In the genomic region with DNA sequence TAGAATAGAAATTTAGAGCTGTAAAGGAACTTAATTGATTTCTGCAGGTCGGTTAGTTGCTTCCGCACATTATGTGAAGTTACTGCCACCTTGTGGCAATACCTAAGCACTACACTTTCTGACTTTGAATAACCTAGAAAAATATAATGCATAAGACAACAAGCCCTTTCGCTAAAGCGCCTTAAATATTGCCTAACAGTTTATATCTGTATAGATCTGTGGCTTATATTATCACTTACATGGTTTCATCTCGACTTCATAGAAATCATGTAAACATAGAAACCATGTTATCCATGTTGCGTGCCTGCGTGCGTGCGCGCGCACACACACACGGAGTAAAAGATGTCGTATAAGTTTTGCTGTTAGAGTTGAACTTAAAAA, we compare ENCODE assay signal across 8 cellular contexts. TPM values are rescaled to one million over a fixed set of nuclear protein-coding genes. Genes with fewer than 3 reads are reported as not detected.
A peak's percentile ranks its signal among the peaks of the same experiment; 100 is the strongest.
DNase-seq lines count a peak whose midpoint lies in the region; ATAC-seq and TF ChIP-seq lines count a peak whose summit lies in the region.

No MANE protein-coding gene starts in this region.

- 4 to 8% methylated on average over 13 of the region's 13 CpGs for WGBS in thyroid gland, 2 donors

- TF ChIP-seq POLR2A in thyroid gland (IDR thresholded peaks at IDR 0.05) = no peak

- POLR2A ChIA-PET in CD8-positive, alpha-beta memory T cell (lab: Charles Lee) = interaction anchor here (1.3 to 1.8 kb wide), 2 partner anchors 10 to 12 kb away, joined by 4 to 7 read pairs; a partner anchor contains a TSS

- H3K27ac Mint-ChIP-seq in CD8-positive, alpha-beta memory T cell = peak overlapping the region in 6 of 8 donors; percentile 63 to 97 (median 78)
- no peak overlapping the region for H3K27ac Mint-ChIP-seq in T-helper 1 cell treated with Interleukin-12 subunit alpha and Interleukin-12 subunit beta and Interleukin-4 antibody, amounts not matched to agents 30 μg/mL and 1 μg/mL, for 36 hours

- CTCF ChIA-PET in CD8-positive, alpha-beta memory T cell (lab: Charles Lee) = interaction anchor here (0.7 to 2.2 kb wide), 13 partner anchors 10 to 795 kb away, joined by 3 to 11 read pairs (median 4); a partner anchor contains a TSS

- H3K9me3 Mint-ChIP-seq in CD8-positive, alpha-beta memory T cell = peaks cover 0 to under 1% (median 0%) of the 10 kb centered on the region in 5 donors
- peaks cover 9% of the 10 kb centered on the region for H3K9me3 Mint-ChIP-seq in T-helper 1 cell treated with Interleukin-12 subunit alpha and Interleukin-12 subunit beta and Interleukin-4 antibody, amounts not matched to agents 30 μg/mL and 1 μg/mL, for 36 hours

- ATAC-seq in GM19043 (IDR thresholded peaks at IDR 0.05; ENCODE audit: low read depth, unreplicated experiment) = peak; percentile 52
- no peak for ATAC-seq in GM21447 (IDR thresholded peaks at IDR 0.05; ENCODE audit: unreplicated experiment)

- DNase-seq in CD8-positive, alpha-beta memory T cell = peak in 4 of 5 donors; percentile 28 to 60 (median 58)
- DNase-seq in NCI-H1092 treated with DMSO at 0.1 percent for 48 hours (lab: John Stamatoyannopoulos, UW) = peak; percentile 53
- peak; percentile 37 for DNase-seq in effector CD4-positive, alpha-beta T cell
- peak; percentile 90 for DNase-seq in medulla oblongata (ENCODE audit: extremely low spot score)
- peak; percentile 36 to 56 for DNase-seq in thyroid gland

- peaks cover 26% of the 10 kb centered on the region for H3K4me1 ChIP-seq in CD8-positive, alpha-beta memory T cell (ENCODE audit: insufficient read depth, low read length)
- H3K4me1 ChIP-seq in thyroid gland = peaks cover 0 to 7% of the 10 kb centered on the region in 2 donors

- H3K36me3 ChIP-seq in CD8-positive, alpha-beta memory T cell (ENCODE audit: insufficient read depth, low read length) = no peaks in the 10 kb centered on the region
- no peaks in the 10 kb centered on the region for H3K36me3 ChIP-seq in thyroid gland

- intact Hi-C loops in thyroid gland (cut with DNase I) = no loop called here

- no peaks in the 10 kb centered on the region for H3K27me3 Mint-ChIP-seq in CD8-positive, alpha-beta memory T cell
- no peaks in the 10 kb centered on the region for H3K27me3 Mint-ChIP-seq in T-helper 1 cell treated with Interleukin-12 subunit alpha and Interleukin-12 subunit beta and Interleukin-4 antibody, amounts not matched to agents 30 μg/mL and 1 μg/mL, for 36 hours (ENCODE audit: low read depth)

- no peaks in the 10 kb centered on the region for H3K9me3 ChIP-seq in CD8-positive, alpha-beta memory T cell (ENCODE audit: low read length)
- no peaks in the 10 kb centered on the region for H3K9me3 ChIP-seq in thyroid gland

- no peak overlapping the region for H3K27ac ChIP-seq in CD8-positive, alpha-beta memory T cell (ENCODE audit: low read depth, low read length)
- peak overlapping the region; percentile 22 to 84 (median 81) for H3K27ac ChIP-seq in thyroid gland

- no peak overlapping the region for H3K4me3 ChIP-seq in CD8-positive, alpha-beta memory T cell (ENCODE audit: low read length)
- peak overlapping the region in 1 of 3 donors; percentile 23 for H3K4me3 ChIP-seq in thyroid gland (replicated peaks in 1 of 3)

- H3K4me1 Mint-ChIP-seq in CD8-positive, alpha-beta memory T cell = peaks cover 41 to 46% (median 42%) of the 10 kb centered on the region in 3 donors
- H3K4me1 Mint-ChIP-seq in T-helper 1 cell treated with Interleukin-12 subunit alpha and Interleukin-12 subunit beta and Interleukin-4 antibody, amounts not matched to agents 30 μg/mL and 1 μg/mL, for 36 hours (ENCODE audit: low read depth) = peaks cover 35% of the 10 kb centered on the region

- TF ChIP-seq CTCF in thyroid gland (IDR thresholded peaks at IDR 0.05) = peak; percentile 43 to 87 (median 81)

- H3K27me3 ChIP-seq in CD8-positive, alpha-beta memory T cell (ENCODE audit: insufficient read depth, low read length, poor library complexity, severe bottlenecking) = no peaks in the 10 kb centered on the region
- H3K27me3 ChIP-seq in thyroid gland = no peaks in the 10 kb centered on the region

- H3K36me3 Mint-ChIP-seq in CD8-positive, alpha-beta memory T cell = peaks cover 3 to 15% (median 10%) of the 10 kb centered on the region in 3 donors
- peaks cover 12% of the 10 kb centered on the region for H3K36me3 Mint-ChIP-seq in T-helper 1 cell treated with Interleukin-12 subunit alpha and Interleukin-12 subunit beta and Interleukin-4 antibody, amounts not matched to agents 30 μg/mL and 1 μg/mL, for 36 hours (ENCODE audit: low read depth)

- peak overlapping the region; percentile 15 to 77 (median 64) for H3K4me3 Mint-ChIP-seq in CD8-positive, alpha-beta memory T cell
- peak overlapping the region; percentile 27 for H3K4me3 Mint-ChIP-seq in T-helper 1 cell treated with Interleukin-12 subunit alpha and Interleukin-12 subunit beta and Interleukin-4 antibody, amounts not matched to agents 30 μg/mL and 1 μg/mL, for 36 hours

RNA-seq across cellular contexts. Expression of a gene that starts 10.9 kb away (rescaled TPM):
- 100 to 1,000 TPM; 175 to 186 TPM for total RNA-seq in CD8-positive, alpha-beta memory T cell
- polyA plus RNA-seq in CD8-positive, alpha-beta memory T cell = 126 TPM
- total RNA-seq in thyroid gland = 100 to 1,000 TPM in 1 of 4 donors, 10 to 100 TPM in 3; 29.8 to 110 (median 49.5) TPM

Comparison
In these comparisons a context has a peak if more than half of its experiments do, and no peak if none do; other contexts are left out.
1. DNase-seq: peak in every context shown above with its lines; median percentile 90 in medulla oblongata; 58 in CD8-positive, alpha-beta memory T cell; 53 in NCI-H1092 treated with DMSO at 0.1 percent for 48 hours; 46 in thyroid gland; 37 in effector CD4-positive, alpha-beta T cell.